ENCODE assay signal across 26 cellular contexts in genomic region chr6:139430897-139431601, GRCh38.
"Had no signal": no experiment of that assay in that cellular context is flagged by ENCODE, and none has a peak within 500 bp of the region (broad histone marks: within the 10 kb centered on the region; RNA-seq: fewer than 3 reads in every experiment).

No MANE protein-coding gene starts in this region.

- H3K27me3 ChIP-seq: gastrocnemius medialis, hepatocyte, pancreas, suprapubic skin, tibial artery had no signal

- H3K36me3 ChIP-seq: gastrocnemius medialis, pancreas, prostate gland, suprapubic skin, tibial artery had no signal

- H3K27ac ChIP-seq: gastrocnemius medialis, hepatocyte, pancreas, prostate gland, suprapubic skin, tibial artery had no signal

- H3K9me3 ChIP-seq: gastrocnemius medialis, pancreas, prostate gland, suprapubic skin, tibial artery had no signal

- DNase-seq: activated CD4-positive, alpha-beta memory T cell treated with anti-CD3 and anti-CD28 coated beads, Interleukin-2, amount 10 ng/mL, durations not matched to agents 7 days and 5 days; activated CD4-positive, alpha-beta T cell treated with anti-CD3 and anti-CD28 coated beads for 1 hour; activated CD4-positive, alpha-beta T cell treated with anti-CD3 and anti-CD28 coated beads, Interleukin-2, amount 10 ng/mL, durations not matched to agents 7 days and 5 days; activated CD8-positive, alpha-beta memory T cell treated with anti-CD3 and anti-CD28 coated beads, Interleukin-2, amount 50 U/mL, for 48 hours; activated gamma-delta T cell; activated naive CD4-positive, alpha-beta T cell treated with anti-CD3 and anti-CD28 coated beads, Interleukin-2, amount 10 ng/mL, durations not matched to agents 7 days and 5 days; activated naive CD8-positive, alpha-beta T cell treated with anti-CD3 and anti-CD28 coated beads, Interleukin-2, amount 10 ng/mL, durations not matched to agents 7 days and 5 days; activated T-cell treated with anti-CD3 and anti-CD28 coated beads, Interleukin-2, amount 50 U/mL, for 24 hours; amniotic stem cell; gastrocnemius medialis; left cardiac atrium; left ventricle myocardium superior; mammary epithelial cell; nephron progenitor cell; nucleus accumbens; pancreas; retina; stimulated activated CD4-positive, alpha-beta T cell treated with anti-CD3 and anti-CD28 coated beads, Interleukin-15, amount 100 ng/mL, for 24 hours; stimulated activated CD4-positive, alpha-beta T cell treated with anti-CD3 and anti-CD28 coated beads, Interleukin-2, amount 100 ng/mL, for 24 hours; stimulated activated naive CD4-positive, alpha-beta T cell; T-helper 17 cell; T1000; tibial artery had no signal

- H3K4me1 ChIP-seq: pancreas, prostate gland, suprapubic skin, tibial artery had no signal

- H3K4me3 ChIP-seq: gastrocnemius medialis, hepatocyte, pancreas, prostate gland, suprapubic skin, tibial artery had no signal
